ENCODE assay signal across 9 cellular contexts in the genomic region with DNA sequence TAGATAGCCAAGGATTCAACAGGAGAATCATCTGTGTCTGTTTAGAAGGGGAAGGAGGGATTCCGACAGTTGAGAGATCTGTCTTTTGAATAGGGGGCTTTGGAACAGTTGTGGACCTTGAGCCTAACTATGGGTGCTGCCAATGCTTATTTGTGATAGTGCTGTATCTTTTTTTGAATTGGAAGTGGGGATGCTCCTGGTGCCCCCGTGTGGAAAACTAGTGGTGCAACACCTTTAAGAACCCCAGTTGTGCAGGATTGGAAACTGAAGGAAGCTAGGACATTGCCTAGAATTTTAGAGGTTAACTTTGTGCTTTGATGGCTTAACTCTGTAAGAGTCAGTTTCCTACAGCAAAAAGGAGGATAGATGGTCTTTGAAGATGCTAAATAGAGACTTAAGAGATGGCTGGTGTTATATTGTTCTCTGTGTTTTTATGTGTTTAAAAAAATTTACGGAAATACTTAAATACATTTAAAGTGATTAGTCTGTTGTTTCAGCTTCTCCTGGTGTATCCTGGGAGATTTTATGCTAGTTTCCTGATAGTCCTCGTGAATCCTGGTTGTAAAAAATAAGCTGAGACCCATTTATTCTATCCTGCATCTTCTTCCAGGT.
DNase-seq lines count a peak whose midpoint lies in the region; ATAC-seq and FAIRE-seq lines count a peak whose summit lies in the region.
"Had no signal": no experiment of that assay in that cellular context is flagged by ENCODE, and none has a peak within 500 bp of the region (broad histone marks: within the 10 kb centered on the region; RNA-seq: fewer than 3 reads in every experiment).

No MANE protein-coding gene starts in this region.

- intact Hi-C loops in posterior cingulate gyrus (cut with DNase I) = loop anchor here (1.0 kb wide), 1 partner anchor 195 kb away; no protein-coding TSS in a partner anchor

- ATAC-seq in activated T-cell treated with anti-CD3 and anti-CD28 coated beads, Interleukin-2, amount 50 U/mL, for 72 hours (replicated peaks in 1 of 2) = peak in 1 of 2 donors; percentile 41
- ATAC-seq in GM18517 (IDR thresholded peaks at IDR 0.05; ENCODE audit: unreplicated experiment) = no peak

- peaks cover 52% of the 10 kb centered on the region for H3K4me1 Mint-ChIP-seq in activated T-cell treated with anti-CD3 and anti-CD28 coated beads, Interleukin-2, amount 50 U/mL, for 72 hours (ENCODE audit: low read depth)

- peak; percentile 68 for FAIRE-seq in GM19239 (lab: Jason Lieb, UNC)

- no peaks in the 10 kb centered on the region for H3K9me3 Mint-ChIP-seq in activated T-cell treated with anti-CD3 and anti-CD28 coated beads, Interleukin-2, amount 50 U/mL, for 72 hours
- H3K9me3 Mint-ChIP-seq: IgD-negative memory B cell had no signal

- DNase-seq in Ammon's horn (ENCODE audit: low spot score) (peak; percentile 78), GM19239 (ENCODE audit: insufficient read length, low spot score) (peak; percentile 33), NCI-H82 (lab: John Stamatoyannopoulos, UW) (peak; percentile 63), globus pallidus (ENCODE audit: low spot score) (peak; percentile 42), posterior cingulate gyrus (peak in 6 of 10 donors; percentile 23 to 91 (median 47))
- DNase-seq in activated T-cell treated with anti-CD3 and anti-CD28 coated beads, Interleukin-2, amount 50 U/mL, for 72 hours = peak; percentile 31
- no peak for DNase-seq in activated CD4-positive, CD25-positive, alpha-beta regulatory T cell (lab: John Stamatoyannopoulos, UW)

- peaks cover 0 to 6% of the 10 kb centered on the region in 2 donors for H3K36me3 Mint-ChIP-seq in activated T-cell treated with anti-CD3 and anti-CD28 coated beads, Interleukin-2, amount 50 U/mL, for 72 hours (ENCODE audit: insufficient read depth in 2 of 2)

- no peaks in the 10 kb centered on the region for H3K27me3 Mint-ChIP-seq in activated T-cell treated with anti-CD3 and anti-CD28 coated beads, Interleukin-2, amount 50 U/mL, for 72 hours (ENCODE audit: low read depth)
- H3K27me3 Mint-ChIP-seq: IgD-negative memory B cell had no signal

- no peak overlapping the region for H3K4me3 Mint-ChIP-seq in activated T-cell treated with anti-CD3 and anti-CD28 coated beads, Interleukin-2, amount 50 U/mL, for 72 hours

- no peak overlapping the region for H3K27ac Mint-ChIP-seq in activated T-cell treated with anti-CD3 and anti-CD28 coated beads, Interleukin-2, amount 50 U/mL, for 72 hours

Comparison
In these comparisons a context has a peak if more than half of its experiments do, and no peak if none do; other contexts are left out.
1. DNase-seq: peak in Ammon's horn (single experiment), GM19239 (single experiment), NCI-H82 (single experiment), activated T-cell treated with anti-CD3 and anti-CD28 coated beads, Interleukin-2, amount 50 U/mL, for 72 hours (2 of 2), globus pallidus (single experiment) and posterior cingulate gyrus (6 of 10); none in activated CD4-positive, CD25-positive, alpha-beta regulatory T cell (0 of 4).